8 cellular contexts compared by ENCODE assay signal in the genomic region with DNA sequence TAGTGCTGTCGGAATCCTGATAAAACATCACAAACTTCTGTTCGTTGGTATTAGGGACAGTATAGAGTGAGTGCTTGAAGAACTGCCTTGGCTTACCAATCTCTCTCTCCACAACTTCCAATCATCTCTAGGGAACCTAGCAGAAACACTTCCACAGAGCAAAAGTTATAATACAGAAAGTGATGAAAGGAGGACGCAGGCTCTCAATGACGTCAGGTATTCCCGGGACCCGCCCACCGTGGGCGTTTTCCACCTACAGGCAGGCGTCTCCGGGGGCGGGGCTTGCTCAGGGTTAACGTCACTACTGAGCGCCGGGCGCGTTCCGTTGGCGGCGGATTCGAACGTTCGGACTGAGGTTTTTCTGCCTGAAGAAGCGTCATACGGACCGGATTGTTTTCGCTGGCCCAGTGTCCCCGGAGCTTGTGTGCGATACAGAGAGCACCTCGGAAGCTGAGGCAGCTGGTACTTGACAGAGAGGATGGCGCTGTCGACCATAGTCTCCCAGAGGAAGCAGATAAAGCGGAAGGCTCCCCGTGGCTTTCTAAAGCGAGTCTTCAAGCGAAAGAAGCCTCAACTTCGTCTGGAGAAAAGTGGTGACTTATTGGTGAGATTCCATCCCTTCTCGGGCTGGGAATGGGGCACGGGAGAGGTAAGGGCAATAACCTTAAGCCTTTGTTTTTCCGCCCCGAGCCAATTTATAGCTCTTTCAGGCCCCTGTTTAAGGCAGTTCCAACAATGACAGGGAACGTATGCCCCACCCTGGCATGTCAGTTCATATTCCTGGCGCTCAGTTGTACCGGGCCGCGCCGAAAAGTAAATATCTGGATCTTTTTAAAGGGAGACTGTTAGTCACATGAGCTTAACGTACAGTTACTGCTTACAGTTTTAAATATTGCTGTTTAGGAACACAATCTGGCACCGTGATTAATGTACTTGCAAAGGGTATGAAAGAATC. TPM values are rescaled to one million over a fixed set of nuclear protein-coding genes. Genes with fewer than 3 reads are reported as not detected.
DNase-seq lines count a peak whose midpoint lies in the region; ATAC-seq, FAIRE-seq and TF ChIP-seq lines count a peak whose summit lies in the region.

A gene (plus strand): TSS at position 320 of the 955 bp plus-strand sequence. CDS start 159 bp downstream, at position 479.

- no peaks in the 10 kb centered on the region for H3K9me3 Mint-ChIP-seq in activated CD8-positive, alpha-beta T cell treated with anti-CD3 and anti-CD28 coated beads, Interleukin-2, amount 10 ng/mL, durations not matched to agents 7 days and 5 days (ENCODE audit: insufficient read depth)
- H3K9me3 Mint-ChIP-seq in memory B cell = no peaks in the 10 kb centered on the region

- H3K9ac ChIP-seq in H1 (replicated peaks in 1 of 4; ENCODE audit: extremely low read depth in 1 of 4, low read depth in 3 of 4, low read length in 3 of 4) = peak within 1 kb of the TSS; percentile 51 to 87 (median 74)

- 0 out of 4 replicates have a peak, but pooled peaks of 1 of the 2 experiments have one; percentile 2 for TF ChIP-seq RAD21 in H1 (IDR thresholded peaks at IDR 0.05 in 1 of 2, conservative IDR thresholded peaks at IDR 0.05 in 1 of 2; ENCODE audit: low read depth in 2 of 2, low read length in 2 of 2)

- 4% methylated on average over 47 of the region's 48 CpGs; no CpG with 5 or more reads in 1 of the 2 experiments for WGBS in H1 (ENCODE audit: extremely low coverage in 1 of 2, insufficient coverage in 1 of 2, insufficient read length in 1 of 2, insufficient replicate concordance in 2 of 2, low coverage in 1 of 2, low lambda C conversion rate in 2 of 2, missing lambda C conversion rate in 1 of 2), 2 experiments

- H2BK120ac ChIP-seq in H1 (replicated peaks; ENCODE audit: low read depth, low read length) = peak within 1 kb of the TSS; percentile 80

- peaks cover 0 to 1% of the 10 kb centered on the region in 2 experiments for H4K20me1 ChIP-seq in H1 (replicated peaks in 1 of 2; ENCODE audit: control insufficient read depth in 1 of 2, insufficient read depth in 2 of 2, low read length in 2 of 2)

- H4K8ac ChIP-seq in H1 (ENCODE audit: extremely low read depth, insufficient read depth, low read length) = peak within 1 kb of the TSS; percentile 93; the same call in 1 of the 2 replicates

- FAIRE-seq in H1 (lab: Jason Lieb, UNC) = peak; percentile 77

- H4K91ac ChIP-seq in H1 (replicated peaks; ENCODE audit: insufficient read length, low read length) = no peak within 1 kb of the TSS

- no peaks in the 10 kb centered on the region for H3K23me2 ChIP-seq in H1 (ENCODE audit: low read depth, low read length)

- H3K14ac ChIP-seq in H1 (ENCODE audit: insufficient read length) = no peak within 1 kb of the TSS

- POLR2A ChIA-PET in activated CD8-positive, alpha-beta T cell treated with anti-CD3 and anti-CD28 coated beads, Interleukin-2, amount 10 ng/mL, durations not matched to agents 7 days and 5 days (lab: Charles Lee) = interaction anchor here (0.8 to 0.9 kb wide), 3 partner anchors 12 to 1620 kb away, joined by 3 read pairs; a partner anchor contains a TSS
- POLR2A ChIA-PET in H1 (lab: Charles Lee; ENCODE audit: partially characterized antibody) = interaction anchor here (0.9 to 1.4 kb wide), 3 partner anchors 10 to 22 kb away, joined by 3 to 4 read pairs (median 3); no protein-coding TSS in a partner anchor

- H3K4ac ChIP-seq in H1 (replicated peaks; ENCODE audit: insufficient read length, low read depth, low read length) = no peak within 1 kb of the TSS

- 0 out of 2 replicates have a peak, but pooled peaks cover 2% of the 10 kb centered on the region for H3K79me1 ChIP-seq in H1 (ENCODE audit: low read depth, low read length)

- no peak within 1 kb of the TSS for H3K23ac ChIP-seq in H1 (ENCODE audit: insufficient read length)

- peak within 1 kb of the TSS; percentile 89 to 95 (median 90) for H3K4me3 ChIP-seq in H1 (ENCODE audit: extremely low read depth in 1 of 4, insufficient read depth in 2 of 4, low read depth in 3 of 4, low read length in 4 of 4)

- H3K56ac ChIP-seq in H1 (replicated peaks; ENCODE audit: insufficient read length, low read depth, low read length) = peak within 1 kb of the TSS; percentile 24

- peak; percentile 95 for ATAC-seq in activated CD8-positive, alpha-beta T cell treated with anti-CD3 and anti-CD28 coated beads, Interleukin-2, amount 10 ng/mL, durations not matched to agents 7 days and 5 days
- ATAC-seq in memory B cell (ENCODE audit: low read depth) = peak; percentile 97

- peak within 1 kb of the TSS; percentile 62 to 84 for H3K4me2 ChIP-seq in H1 (ENCODE audit: insufficient read depth in 1 of 2, low read depth in 2 of 2, low read length in 2 of 2)

- H3K18ac ChIP-seq in H1 (ENCODE audit: extremely low read depth, low read length) = no peak within 1 kb of the TSS

- H3K27me3 ChIP-seq in H1 (replicated peaks in 1 of 4; ENCODE audit: control insufficient read depth in 3 of 4, extremely low read depth in 1 of 4, insufficient read depth in 3 of 4, low read length in 3 of 4) = no peaks in the 10 kb centered on the region

- no peaks in the 10 kb centered on the region for H3K27me3 Mint-ChIP-seq in activated CD8-positive, alpha-beta T cell treated with anti-CD3 and anti-CD28 coated beads, Interleukin-2, amount 10 ng/mL, durations not matched to agents 7 days and 5 days (ENCODE audit: low read depth)
- H3K27me3 Mint-ChIP-seq in memory B cell = no peaks in the 10 kb centered on the region

- peak within 1 kb of the TSS; percentile 76 for H2BK5ac ChIP-seq in H1 (ENCODE audit: low read depth, low read length)

- H2AFZ ChIP-seq in H1 (ENCODE audit: low read length) = peak within 1 kb of the TSS; percentile 100

- TF ChIP-seq CTCF in GM20000 (IDR thresholded peaks at IDR 0.05; ENCODE audit: extremely low read depth, missing control alignments) = no peak
- TF ChIP-seq CTCF in H1 (IDR thresholded peaks at IDR 0.05; ENCODE audit: control extremely low read depth in 1 of 3, insufficient read depth in 1 of 3, low read depth in 1 of 3, low read length in 3 of 3) = no peak

- H2BK12ac ChIP-seq in H1 (ENCODE audit: low read depth, low read length) = peak within 1 kb of the TSS; percentile 23; the same call in 1 of the 2 replicates

- TF ChIP-seq POLR2A in H1 (IDR thresholded peaks at IDR 0.05; ENCODE audit: control extremely low read depth in 1 of 2, low read depth in 2 of 2, low read length in 2 of 2) = peak; percentile 88 to 91

- no peak within 1 kb of the TSS for H2BK20ac ChIP-seq in H1 (ENCODE audit: low read length)

- peaks cover 28% of the 10 kb centered on the region for H3K4me1 Mint-ChIP-seq in activated CD8-positive, alpha-beta T cell treated with anti-CD3 and anti-CD28 coated beads, Interleukin-2, amount 10 ng/mL, durations not matched to agents 7 days and 5 days (ENCODE audit: low read depth)
- peaks cover 3% of the 10 kb centered on the region for H3K4me1 Mint-ChIP-seq in memory B cell

- H2AK5ac ChIP-seq in H1 (ENCODE audit: low read depth, low read length) = no peak within 1 kb of the TSS

- TF ChIP-seq EP300 in H1 (IDR thresholded peaks at IDR 0.05; ENCODE audit: borderline replicate concordance in 1 of 2, low read depth in 2 of 2, low read length in 2 of 2) = peak in 1 of 2 experiments; percentile 37; a peak in 1 of 3 replicates

- no peak within 1 kb of the TSS for H3K4me3 Mint-ChIP-seq in activated CD8-positive, alpha-beta T cell treated with anti-CD3 and anti-CD28 coated beads, Interleukin-2, amount 10 ng/mL, durations not matched to agents 7 days and 5 days
- H3K4me3 Mint-ChIP-seq in memory B cell = no peak within 1 kb of the TSS

- H3K36me3 Mint-ChIP-seq in activated CD8-positive, alpha-beta T cell treated with anti-CD3 and anti-CD28 coated beads, Interleukin-2, amount 10 ng/mL, durations not matched to agents 7 days and 5 days (ENCODE audit: low read depth) = peaks cover 2% of the 10 kb centered on the region
- no peaks in the 10 kb centered on the region for H3K36me3 Mint-ChIP-seq in memory B cell

- H3K27ac ChIP-seq in H1 (ENCODE audit: low read depth, low read length) = peak within 1 kb of the TSS; percentile 67

- H3K4me1 ChIP-seq in H1 (replicated peaks in 1 of 4; ENCODE audit: control insufficient read depth in 3 of 4, insufficient read depth in 4 of 4, low read length in 3 of 4) = peaks cover 0 to 5% (median 1%) of the 10 kb centered on the region in 4 experiments; a peak in 2 of 7 replicates

- peaks cover 0 to 45% of the 10 kb centered on the region in 2 experiments; a peak in 3 of 4 replicates for H3K79me2 ChIP-seq in H1 (ENCODE audit: control insufficient read depth in 1 of 2, insufficient read depth in 2 of 2, low read length in 2 of 2)

- no peak within 1 kb of the TSS; the same call in 1 of the 2 replicates for H2BK15ac ChIP-seq in H1 (ENCODE audit: low read length)

- CTCF ChIA-PET in activated CD8-positive, alpha-beta T cell treated with anti-CD3 and anti-CD28 coated beads, Interleukin-2, amount 10 ng/mL, durations not matched to agents 7 days and 5 days (lab: Charles Lee) = interaction anchor here (0.9 to 2.8 kb wide), 4 partner anchors 10 to 353 kb away, joined by 3 to 14 read pairs (median 4); no protein-coding TSS in a partner anchor
- CTCF ChIA-PET in H1 (lab: Charles Lee; ENCODE audit: partially characterized antibody) = interaction anchor here (1.2 to 3.2 kb wide), 2 partner anchors 21 to 345 kb away, joined by 4 to 16 read pairs; no protein-coding TSS in a partner anchor

- DNase-seq in COR-L47 (lab: John Stamatoyannopoulos, UW) (peak; percentile 62), GM20000 (ENCODE audit: low spot score) (peak; percentile 87), HS-27A (ENCODE audit: low read depth) (peak; percentile 63), NK-92 (lab: John Stamatoyannopoulos, UW; ENCODE audit: unreplicated experiment) (peak; percentile 39), H1 (ENCODE audit: low read depth in 1 of 2, low spot score in 2 of 2) (peak; percentile 79 to 99), memory B cell (ENCODE audit: low spot score in 2 of 2) (peak; percentile 85 to 90)
- peak; percentile 98 for DNase-seq in activated CD8-positive, alpha-beta T cell treated with anti-CD3 and anti-CD28 coated beads, Interleukin-2, amount 10 ng/mL, durations not matched to agents 7 days and 5 days
- DNase-seq in stimulated activated CD8-positive, alpha-beta memory T cell treated with anti-CD3 and anti-CD28 coated beads, Interleukin-12 subunit alpha, Interleukin-12 subunit beta, amount 100 ng/mL, for 1 hour (ENCODE audit: low read depth) = peak; percentile 90

- H3K36me3 ChIP-seq in H1 (ENCODE audit: control insufficient read depth in 2 of 4, insufficient read depth in 4 of 4, low read length in 3 of 4) = no peaks in the 10 kb centered on the region

- H4K5ac ChIP-seq in H1 (ENCODE audit: insufficient read length, low read depth, low read length) = peak within 1 kb of the TSS; percentile 79

- H3K9me3 ChIP-seq in H1 (ENCODE audit: insufficient read depth in 2 of 2, low read depth in 1 of 2, low read length in 1 of 2) = no peaks in the 10 kb centered on the region

- no peak within 1 kb of the TSS for H3K27ac Mint-ChIP-seq in activated CD8-positive, alpha-beta T cell treated with anti-CD3 and anti-CD28 coated beads, Interleukin-2, amount 10 ng/mL, durations not matched to agents 7 days and 5 days
- peak within 1 kb of the TSS; percentile 35 for H3K27ac Mint-ChIP-seq in memory B cell

RNA-seq across cellular contexts. Expression of the gene that starts here (rescaled TPM):
- 10 to 100 TPM; 74.5 to 75.4 TPM for total RNA-seq in activated CD8-positive, alpha-beta T cell treated with anti-CD3 and anti-CD28 coated beads, Interleukin-2, amount 10 ng/mL, durations not matched to agents 7 days and 5 days
- total RNA-seq in H1 (2021; fragmentation: NEBNext Ultra II Directional; extraction: Animal tissue kit (Norgen Biotek cat#: 25700)) = 91.1 and 104 TPM in 2 replicates
- 16.4 and 22.0 TPM in 2 replicates for polyA plus RNA-seq in H1 (2011; rRNA removed)
- 24.3 TPM for polyA plus RNA-seq in H1 (2011; cell fraction: cytosol; rRNA removed)
- 7.8 TPM for polyA plus RNA-seq in H1 (2011; cell fraction: nucleus; rRNA removed)
- 61.0 to 84.8 TPM (median 70.1 TPM) in 4 replicates for polyA plus RNA-seq in H1 (2012, experiment 1 of 2)
- polyA plus RNA-seq in H1 (2012, experiment 2 of 2) = 163 TPM
- polyA plus RNA-seq in H1 (2013, experiment 1 of 2) = 93.8 TPM
- polyA plus RNA-seq in H1 (2013, experiment 2 of 2) = 111 TPM
- polyA minus RNA-seq in H1 (2011; rRNA and poly(A)+ RNA removed) = 8.7 and 9.8 TPM in 2 replicates
- polyA minus RNA-seq in H1 (2011; cell fraction: cytosol; rRNA and poly(A)+ RNA removed) = 8.8 TPM
- polyA minus RNA-seq in H1 (2011; cell fraction: nucleus; rRNA and poly(A)+ RNA removed) = 16.9 TPM

Comparison
In these comparisons a context has a peak if more than half of its experiments do, and no peak if none do; other contexts are left out.
1. Peak in every context shown above with its lines: DNase-seq, ATAC-seq, H3K4me3 ChIP-seq and H3K27ac ChIP-seq.
2. DNase-seq: peak in every context shown above with its lines; median percentile 98 in activated CD8-positive, alpha-beta T cell treated with anti-CD3 and anti-CD28 coated beads, Interleukin-2, amount 10 ng/mL, durations not matched to agents 7 days and 5 days; 90 in stimulated activated CD8-positive, alpha-beta memory T cell treated with anti-CD3 and anti-CD28 coated beads, Interleukin-12 subunit alpha, Interleukin-12 subunit beta, amount 100 ng/mL, for 1 hour; 89 in H1; 88 in memory B cell; 87 in GM20000; 63 in HS-27A; 62 in COR-L47; 39 in NK-92.